In the genomic region with DNA sequence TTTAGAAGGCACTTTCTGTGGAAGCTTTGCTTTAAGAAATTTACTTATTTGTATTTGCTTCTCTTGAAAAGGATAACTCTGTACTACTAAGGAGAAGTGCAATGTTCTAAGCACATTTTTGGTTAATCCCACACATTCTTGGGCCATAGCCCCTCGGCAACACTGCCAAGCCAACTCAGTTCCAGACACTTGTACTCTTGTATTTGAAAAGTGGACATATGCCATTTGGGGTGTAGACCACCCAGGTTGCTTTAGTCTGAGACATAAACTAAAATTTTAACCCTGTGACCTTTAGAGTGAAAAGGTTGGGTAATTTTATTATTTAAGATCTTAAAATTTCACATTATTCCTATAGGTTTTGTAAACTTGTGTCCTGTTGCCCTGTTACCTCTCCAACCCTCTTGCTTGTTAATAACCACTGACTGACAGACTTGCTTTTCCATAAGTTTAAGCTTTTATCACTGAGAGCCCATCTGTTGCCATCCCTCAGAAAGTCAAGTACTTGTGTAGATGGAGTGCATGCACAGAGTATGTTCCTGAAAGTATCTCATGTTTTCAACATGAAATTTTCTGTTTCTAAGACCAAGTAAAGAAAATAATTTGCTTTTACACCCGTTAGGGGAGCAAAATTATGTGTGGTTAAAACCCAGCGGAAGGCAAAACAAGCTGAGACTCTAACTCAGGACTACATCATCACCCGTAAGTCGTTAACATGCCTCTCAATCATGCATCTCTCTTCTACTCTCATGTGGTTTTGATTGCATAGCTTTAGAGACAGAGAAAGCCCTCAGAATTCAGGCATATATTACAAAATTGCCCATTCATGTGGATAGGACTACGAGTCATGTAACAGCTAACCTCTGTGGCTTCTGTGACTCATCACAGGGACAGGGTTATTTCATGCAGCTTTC, we compare ENCODE assay signal across 9 cellular contexts.
DNase-seq lines count a peak whose midpoint lies in the region; ATAC-seq and TF ChIP-seq lines count a peak whose summit lies in the region.
"Had no signal": no experiment of that assay in that cellular context is flagged by ENCODE, and none has a peak within 500 bp of the region (broad histone marks: within the 10 kb centered on the region; RNA-seq: fewer than 3 reads in every experiment).

No MANE protein-coding gene starts in this region.

- no peak for TF ChIP-seq CTCF in choroid plexus epithelial cell (conservative IDR thresholded peaks at IDR 0.05; ENCODE audit: low read depth, low read length)

- peak; percentile 49 for DNase-seq in activated CD4-positive, alpha-beta T cell treated with anti-CD3 and anti-CD28 coated beads for 48 hours
- DNase-seq in activated CD4-positive, alpha-beta T cell treated with anti-CD3 and anti-CD28 coated beads for 1 hour: no peak
- DNase-seq in NOMO-1 (lab: John Stamatoyannopoulos, UW; ENCODE audit: unreplicated experiment in 2 of 2) (peak; percentile 90 to 100), choroid plexus epithelial cell (ENCODE audit: low read depth) (peak; percentile 90), NCI-H2081 (lab: John Stamatoyannopoulos, UW) (no peak), NCI-H345 (lab: John Stamatoyannopoulos, UW) (no peak)
- peak; percentile 26 for DNase-seq in stimulated activated naive CD8-positive, alpha-beta T cell treated with anti-CD3 and anti-CD28 coated beads, Interleukin-15, Interleukin-2, amounts not matched to agents 100 U/mL and 50 U/mL, for 24 hours

- ATAC-seq in HG02642 (IDR thresholded peaks at IDR 0.05; ENCODE audit: poor library complexity, unreplicated experiment): peak; percentile 71
- peak; percentile 96 for ATAC-seq in stimulated activated naive CD8-positive, alpha-beta T cell treated with anti-CD3 and anti-CD28 coated beads, Interleukin-15, Interleukin-2, amounts not matched to agents 100 U/mL and 50 U/mL, for 24 hours

- no peak overlapping the region for H3K4me3 ChIP-seq in choroid plexus epithelial cell (ENCODE audit: low read depth, low read length)
- H3K4me3 ChIP-seq: cardiac muscle cell had no signal

Comparison
In these comparisons a context has a peak if more than half of its experiments do, and no peak if none do; other contexts are left out.
1. DNase-seq: peak in activated CD4-positive, alpha-beta T cell treated with anti-CD3 and anti-CD28 coated beads for 48 hours (single experiment), NOMO-1 (2 of 2), choroid plexus epithelial cell (single experiment) and stimulated activated naive CD8-positive, alpha-beta T cell treated with anti-CD3 and anti-CD28 coated beads, Interleukin-15, Interleukin-2, amounts not matched to agents 100 U/mL and 50 U/mL, for 24 hours (single experiment); none in activated CD4-positive, alpha-beta T cell treated with anti-CD3 and anti-CD28 coated beads for 1 hour (single experiment), NCI-H2081 (0 of 2) and NCI-H345 (single experiment).